In the genomic region with DNA sequence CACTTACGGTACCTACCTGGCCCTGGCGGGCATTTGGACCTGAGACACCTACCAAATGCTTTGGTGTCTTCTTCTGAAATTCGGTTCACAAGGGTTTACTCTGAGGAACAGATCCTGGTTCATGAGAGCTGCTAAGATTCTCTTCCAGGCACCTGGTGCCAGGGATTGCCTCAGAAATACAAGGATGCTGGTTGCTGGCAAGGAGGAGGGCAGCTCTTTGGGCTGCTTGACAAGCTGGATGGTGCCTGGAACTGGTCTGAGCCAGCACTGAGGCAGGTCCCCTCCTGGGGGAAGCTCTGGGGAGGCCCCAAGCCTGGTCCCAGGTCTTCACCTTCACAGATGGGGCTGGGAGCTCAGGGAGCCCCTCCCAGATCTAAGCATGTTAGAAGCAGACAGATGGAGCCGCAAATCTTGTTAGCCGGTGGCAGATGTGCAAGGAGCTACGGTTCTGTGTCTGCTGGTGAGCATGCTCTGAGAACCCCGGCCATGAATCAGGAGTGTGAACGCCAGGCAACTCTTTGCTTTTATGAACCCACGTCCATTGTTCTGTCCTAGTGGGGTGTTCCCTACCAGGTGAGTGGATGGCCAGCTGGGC, we compare ENCODE assay signal across 23 cellular contexts. TPM values are rescaled to one million over a fixed set of nuclear protein-coding genes. Genes with fewer than 3 reads are reported as not detected.
A peak's percentile ranks its signal among the peaks of the same experiment; 100 is the strongest.
DNase-seq lines count a peak whose midpoint lies in the region; ATAC-seq and TF ChIP-seq lines count a peak whose summit lies in the region.
"Had no signal": no experiment of that assay in that cellular context is flagged by ENCODE, and none has a peak within 500 bp of the region (broad histone marks: within the 10 kb centered on the region; RNA-seq: fewer than 3 reads in every experiment).

No MANE protein-coding gene starts in this region.

- H3K9me3 ChIP-seq in OCI-LY3 (ENCODE audit: insufficient read depth, low read length) (no peaks in the 10 kb centered on the region), upper lobe of right lung (no peaks in the 10 kb centered on the region), Peyer's patch (no peaks in the 10 kb centered on the region)
- H3K9me3 ChIP-seq: BLaER1, lower lobe of right lung, right atrium auricular region, SJSA1, uterus had no signal

- peak overlapping the region; percentile 50 for H3K4me2 ChIP-seq in OCI-LY3 (ENCODE audit: low read length)
- H3K4me2 ChIP-seq: BLaER1, PC-9 had no signal

- H3K27ac ChIP-seq in OCI-LY3 (ENCODE audit: low read length) (peak overlapping the region; percentile 13; the same call in 1 of the 2 replicates), upper lobe of right lung (no peak overlapping the region), Peyer's patch (no peak overlapping the region)
- H3K27ac ChIP-seq: BLaER1, foreskin keratinocyte, GM23248, lower lobe of right lung, PC-9, right atrium auricular region, SJSA1, uterus had no signal

- H4K20me1 ChIP-seq in OCI-LY3 (ENCODE audit: insufficient read depth, low read length), result no peaks in the 10 kb centered on the region
- H4K20me1 ChIP-seq: BLaER1 had no signal

- TF ChIP-seq CTCF in OCI-LY3 (IDR thresholded peaks at IDR 0.05; ENCODE audit: low read depth, low read length) (no peak), upper lobe of right lung (IDR thresholded peaks at IDR 0.05) (no peak), Peyer's patch (IDR thresholded peaks at IDR 0.05) (no peak)

- no peaks in the 10 kb centered on the region for H3K9me3 Mint-ChIP-seq in stimulated activated naive CD8-positive, alpha-beta T cell treated with anti-CD3 and anti-CD28 coated beads, Interleukin-15, amount 100 ng/mL, for 72 hours
- H3K9me3 Mint-ChIP-seq: activated CD4-positive, alpha-beta T cell treated with anti-CD3 and anti-CD28 coated beads, Interleukin-2, amount 10 ng/mL, durations not matched to agents 7 days and 5 days had no signal

- H3K4me1 Mint-ChIP-seq in stimulated activated naive CD8-positive, alpha-beta T cell treated with anti-CD3 and anti-CD28 coated beads, Interleukin-15, amount 100 ng/mL, for 72 hours, result no peaks in the 10 kb centered on the region
- H3K4me1 Mint-ChIP-seq: activated CD4-positive, alpha-beta T cell treated with anti-CD3 and anti-CD28 coated beads, Interleukin-2, amount 10 ng/mL, durations not matched to agents 7 days and 5 days; T-helper 17 cell had no signal

- no peak overlapping the region for H3K4me3 Mint-ChIP-seq in stimulated activated naive CD8-positive, alpha-beta T cell treated with anti-CD3 and anti-CD28 coated beads, Interleukin-15, amount 100 ng/mL, for 72 hours
- H3K4me3 Mint-ChIP-seq: activated CD4-positive, alpha-beta T cell treated with anti-CD3 and anti-CD28 coated beads, Interleukin-2, amount 10 ng/mL, durations not matched to agents 7 days and 5 days; T-helper 17 cell had no signal

- no peaks in the 10 kb centered on the region for H3K79me2 ChIP-seq in OCI-LY3 (ENCODE audit: low read length)

- peak; percentile 33 for ATAC-seq in stimulated activated naive CD8-positive, alpha-beta T cell treated with anti-CD3 and anti-CD28 coated beads, Interleukin-15, amount 100 ng/mL, for 72 hours
- no peak for ATAC-seq in stimulated activated naive CD8-positive, alpha-beta T cell treated with anti-CD3 and anti-CD28 coated beads, Interleukin-15, Interleukin-2, amounts not matched to agents 100 U/mL and 50 U/mL, for 24 hours
- peak; percentile 37 for ATAC-seq in upper lobe of right lung
- ATAC-seq: foreskin keratinocyte, T-helper 17 cell had no signal

- H3K4me1 ChIP-seq in OCI-LY3 (ENCODE audit: low read length) (peaks cover 48% of the 10 kb centered on the region), upper lobe of right lung (no peaks in the 10 kb centered on the region), Peyer's patch (no peaks in the 10 kb centered on the region)
- H3K4me1 ChIP-seq: foreskin keratinocyte, lower lobe of right lung, right atrium auricular region, SJSA1, uterus had no signal

- no peak for DNase-seq in stimulated activated naive CD8-positive, alpha-beta T cell treated with anti-CD3 and anti-CD28 coated beads, Interleukin-15, amount 100 ng/mL, for 72 hours
- DNase-seq in stimulated activated naive CD8-positive, alpha-beta T cell treated with anti-CD3 and anti-CD28 coated beads, Interleukin-15, Interleukin-2, amounts not matched to agents 100 U/mL and 50 U/mL, for 24 hours, result no peak
- DNase-seq in left kidney (ENCODE audit: low read depth, low spot score) (peak; percentile 56), upper lobe of right lung (no peak), Peyer's patch (no peak), RKO (ENCODE audit: low spot score) (no peak)
- no peak for DNase-seq in activated naive CD4-positive, alpha-beta T cell treated with Interleukin-2 at 50 U/mL for 16 hours
- DNase-seq: activated CD4-positive, alpha-beta T cell treated with anti-CD3 and anti-CD28 coated beads, Interleukin-2, amount 10 ng/mL, durations not matched to agents 7 days and 5 days; activated effector memory CD4-positive, alpha-beta T cell treated with Interleukin-2 at 50 U/mL for 16 hours; COR-L47; effector CD8-positive, alpha-beta T cell; foreskin keratinocyte; GM23248; lower lobe of right lung; NCI-H1105; T-helper 17 cell; uterus had no signal

- no peaks in the 10 kb centered on the region for H3K27me3 Mint-ChIP-seq in stimulated activated naive CD8-positive, alpha-beta T cell treated with anti-CD3 and anti-CD28 coated beads, Interleukin-15, amount 100 ng/mL, for 72 hours
- H3K27me3 Mint-ChIP-seq: activated CD4-positive, alpha-beta T cell treated with anti-CD3 and anti-CD28 coated beads, Interleukin-2, amount 10 ng/mL, durations not matched to agents 7 days and 5 days had no signal

- no peaks in the 10 kb centered on the region for H3K36me3 ChIP-seq in OCI-LY3 (replicated peaks; ENCODE audit: low read depth, low read length)
- no peaks in the 10 kb centered on the region for H3K36me3 ChIP-seq in upper lobe of right lung
- no peaks in the 10 kb centered on the region for H3K36me3 ChIP-seq in Peyer's patch
- H3K36me3 ChIP-seq: BLaER1, lower lobe of right lung, right atrium auricular region, uterus had no signal

- H3K9ac ChIP-seq in OCI-LY3 (ENCODE audit: low read length), result peak overlapping the region; percentile 8; the same call in 1 of the 2 replicates
- H3K9ac ChIP-seq: BLaER1, GM23248 had no signal

- no peaks in the 10 kb centered on the region for H3K27me3 ChIP-seq in OCI-LY3 (ENCODE audit: low read depth, low read length)
- H3K27me3 ChIP-seq in upper lobe of right lung, result no peaks in the 10 kb centered on the region
- H3K27me3 ChIP-seq in Peyer's patch, result no peaks in the 10 kb centered on the region
- H3K27me3 ChIP-seq: BLaER1, foreskin keratinocyte, right atrium auricular region, SJSA1, uterus had no signal

- H3K4me3 ChIP-seq in OCI-LY3 (ENCODE audit: low read length) (peak overlapping the region; percentile 21; the same call in 1 of the 2 replicates), upper lobe of right lung (no peak overlapping the region), Peyer's patch (no peak overlapping the region)
- H3K4me3 ChIP-seq: BLaER1, GM23248, lower lobe of right lung, PC-9, right atrium auricular region, SJSA1, uterus had no signal

- no peak for TF ChIP-seq POLR2A in Peyer's patch (IDR thresholded peaks at IDR 0.05)

- peak overlapping the region in 1 of 2 donors; percentile 34 for H3K27ac Mint-ChIP-seq in stimulated activated naive CD8-positive, alpha-beta T cell treated with anti-CD3 and anti-CD28 coated beads, Interleukin-15, amount 100 ng/mL, for 72 hours
- H3K27ac Mint-ChIP-seq: activated CD4-positive, alpha-beta T cell treated with anti-CD3 and anti-CD28 coated beads, Interleukin-2, amount 10 ng/mL, durations not matched to agents 7 days and 5 days; T-helper 17 cell had no signal

- intact Hi-C loops in upper lobe of right lung (cut with DNase I), result no loop called here

- no peak overlapping the region; the same call in 1 of the 2 replicates for H2AFZ ChIP-seq in OCI-LY3 (ENCODE audit: low read depth, low read length)
- H2AFZ ChIP-seq: GM23248, PC-9 had no signal

RNA-seq across cellular contexts. Expression of gene FABP6, which starts 16.3 kb away (rescaled TPM):
- not detected for total RNA-seq in upper lobe of right lung
- 1,000 to 10,000 TPM; 1,180 to 6,474 (median 2,517) TPM for total RNA-seq in Peyer's patch
- total RNA-seq: activated CD4-positive, alpha-beta T cell treated with anti-CD3 and anti-CD28 coated beads, Interleukin-2, amount 10 ng/mL, durations not matched to agents 7 days and 5 days; foreskin keratinocyte; GM23248; osteocyte; right atrium auricular region; SJSA1; T-helper 17 cell had no signal

Comparison
In these comparisons a context has a peak if more than half of its experiments do, and no peak if none do; other contexts are left out.
1. RNA of gene FABP6, which starts 16.3 kb away (total RNA-seq): 1,180 to 6,474 TPM in Peyer's patch; not detected in upper lobe of right lung (single experiment); every median in the first group is over 1,000 times any median in the second.